In the genomic region with DNA sequence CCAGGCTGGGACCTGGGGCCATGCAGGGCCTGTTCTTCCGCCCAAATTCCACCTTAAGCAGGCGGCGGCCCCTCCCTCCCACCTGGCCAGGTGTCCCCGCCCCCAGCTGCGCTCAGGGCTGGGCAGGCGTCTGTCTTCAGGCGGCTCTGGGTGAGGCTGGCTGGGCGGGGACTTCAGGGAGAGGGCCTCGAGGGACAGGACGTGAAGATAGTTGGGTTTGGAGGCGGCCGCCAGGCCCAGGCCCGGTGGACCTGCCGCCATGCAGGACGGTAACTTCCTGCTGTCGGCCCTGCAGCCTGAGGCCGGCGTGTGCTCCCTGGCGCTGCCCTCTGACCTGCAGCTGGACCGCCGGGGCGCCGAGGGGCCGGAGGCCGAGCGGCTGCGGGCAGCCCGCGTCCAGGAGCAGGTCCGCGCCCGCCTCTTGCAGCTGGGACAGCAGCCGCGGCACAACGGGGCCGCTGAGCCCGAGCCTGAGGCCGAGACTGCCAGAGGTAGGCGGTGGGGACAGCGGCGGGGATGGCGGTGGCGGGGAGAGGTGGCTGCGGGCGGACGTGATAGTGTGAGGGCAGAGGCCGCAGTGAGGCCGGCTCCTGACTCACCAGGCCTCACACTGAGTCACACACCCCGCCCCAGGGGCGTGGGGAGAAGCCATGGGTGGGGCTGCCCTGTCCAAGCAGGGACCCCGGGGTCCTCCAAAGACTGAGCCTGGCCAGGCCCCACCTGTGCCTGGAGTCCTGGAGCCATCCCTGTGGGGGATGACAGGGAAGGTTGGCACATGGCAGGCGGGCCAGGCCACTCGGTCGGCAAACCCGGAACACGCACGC, we compare ENCODE assay signal across 8 cellular contexts. TPM values are rescaled to one million over a fixed set of nuclear protein-coding genes. Genes with fewer than 3 reads are reported as not detected.
DNase-seq lines count a peak whose midpoint lies in the region; ATAC-seq, FAIRE-seq and TF ChIP-seq lines count a peak whose summit lies in the region.

A gene with protein sequence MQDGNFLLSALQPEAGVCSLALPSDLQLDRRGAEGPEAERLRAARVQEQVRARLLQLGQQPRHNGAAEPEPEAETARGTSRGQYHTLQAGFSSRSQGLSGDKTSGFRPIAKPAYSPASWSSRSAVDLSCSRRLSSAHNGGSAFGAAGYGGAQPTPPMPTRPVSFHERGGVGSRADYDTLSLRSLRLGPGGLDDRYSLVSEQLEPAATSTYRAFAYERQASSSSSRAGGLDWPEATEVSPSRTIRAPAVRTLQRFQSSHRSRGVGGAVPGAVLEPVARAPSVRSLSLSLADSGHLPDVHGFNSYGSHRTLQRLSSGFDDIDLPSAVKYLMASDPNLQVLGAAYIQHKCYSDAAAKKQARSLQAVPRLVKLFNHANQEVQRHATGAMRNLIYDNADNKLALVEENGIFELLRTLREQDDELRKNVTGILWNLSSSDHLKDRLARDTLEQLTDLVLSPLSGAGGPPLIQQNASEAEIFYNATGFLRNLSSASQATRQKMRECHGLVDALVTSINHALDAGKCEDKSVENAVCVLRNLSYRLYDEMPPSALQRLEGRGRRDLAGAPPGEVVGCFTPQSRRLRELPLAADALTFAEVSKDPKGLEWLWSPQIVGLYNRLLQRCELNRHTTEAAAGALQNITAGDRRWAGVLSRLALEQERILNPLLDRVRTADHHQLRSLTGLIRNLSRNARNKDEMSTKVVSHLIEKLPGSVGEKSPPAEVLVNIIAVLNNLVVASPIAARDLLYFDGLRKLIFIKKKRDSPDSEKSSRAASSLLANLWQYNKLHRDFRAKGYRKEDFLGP (plus strand): TSS at position 176 of the 824 bp plus-strand sequence. CDS start 84 bp downstream, at position 260.

- WGBS in heart left ventricle, 4 donors, result 56 to 71% (median 65%) methylated on average over 23 to 57 of the region's 57 CpGs
- WGBS in smooth muscle cell (ENCODE audit: low lambda C conversion rate), result 21% methylated on average over 51 of the region's 57 CpGs

- H3F3A ChIP-seq in smooth muscle cell (ENCODE audit: low read depth), result no peaks in the 10 kb centered on the region

- H4K20me1 ChIP-seq in smooth muscle cell (ENCODE audit: low read depth), result peaks cover 7% of the 10 kb centered on the region

- peak; percentile 93 for DNase-seq in H7
- DNase-seq in RCC 7860 (ENCODE audit: low spot score), result peak; percentile 61
- peak in 1 of 5 donors; percentile 67 for DNase-seq in heart left ventricle
- DNase-seq in smooth muscle cell (lab: John Stamatoyannopoulos, UW; ENCODE audit: unreplicated experiment), result peak; percentile 34
- no peak for DNase-seq in activated T-cell treated with anti-CD3 and anti-CD28 coated beads, Interleukin-2, amount 50 U/mL, for 48 hours
- DNase-seq in HuH-7 (ENCODE audit: low spot score), result no peak
- no peak for DNase-seq in stimulated activated CD4-positive, alpha-beta T cell treated with anti-CD3 and anti-CD28 coated beads, Interleukin-4, amount 100 ng/mL, for 24 hours
- DNase-seq in activated T-cell treated with anti-CD3 and anti-CD28 coated beads, Interleukin-2, amount 50 U/mL, for 1 hour, result no peak

- H3K9me3 ChIP-seq in heart left ventricle (no peaks in the 10 kb centered on the region), smooth muscle cell (replicated peaks; ENCODE audit: low read depth) (no peaks in the 10 kb centered on the region)

- H3K27ac ChIP-seq in heart left ventricle (peak within 1 kb of the TSS in 4 of 12 donors; percentile 14 to 69 (median 28)), smooth muscle cell (ENCODE audit: low read depth) (peak within 1 kb of the TSS; percentile 89)

- H3K4me2 ChIP-seq in smooth muscle cell, result peak within 1 kb of the TSS; percentile 85

- TF ChIP-seq CTCF in heart left ventricle (IDR thresholded peaks at IDR 0.05), result no peak
- TF ChIP-seq CTCF in smooth muscle cell (IDR thresholded peaks at IDR 0.05; ENCODE audit: borderline replicate concordance, insufficient read depth, poor library complexity, severe bottlenecking), result no peak

- peak in 3 of 4 donors; percentile 36 to 76 (median 58) for ATAC-seq in heart left ventricle

- peak within 1 kb of the TSS; percentile 54 for H2AFZ ChIP-seq in smooth muscle cell (ENCODE audit: low read depth)

- no peaks in the 10 kb centered on the region; the same call in 1 of the 2 replicates for H3K36me3 ChIP-seq in H7 (replicated peaks; ENCODE audit: control insufficient read depth, insufficient read depth, low read length)
- H3K36me3 ChIP-seq in heart left ventricle, result no peaks in the 10 kb centered on the region
- no peaks in the 10 kb centered on the region for H3K36me3 ChIP-seq in smooth muscle cell (ENCODE audit: low read depth)

- intact Hi-C loops in heart left ventricle (cut with DNase I), result no loop called here

- TF ChIP-seq POLR2A in heart left ventricle (IDR thresholded peaks at IDR 0.05), result no peak

- peak within 1 kb of the TSS; percentile 82 for H3K9ac ChIP-seq in smooth muscle cell (ENCODE audit: low read depth)

- no peaks in the 10 kb centered on the region for H3K79me2 ChIP-seq in smooth muscle cell (ENCODE audit: low read depth)

- no peaks in the 10 kb centered on the region for H3K27me3 ChIP-seq in H7 (ENCODE audit: control insufficient read depth, insufficient read depth, low read length)
- peaks cover 0 to 58% (median 8%) of the 10 kb centered on the region in 9 donors for H3K27me3 ChIP-seq in heart left ventricle
- H3K27me3 ChIP-seq in smooth muscle cell (ENCODE audit: low read depth), result no peaks in the 10 kb centered on the region

- H3K4me3 ChIP-seq in H7 (ENCODE audit: insufficient read depth, low read depth, low read length), result peak within 1 kb of the TSS; percentile 35; the same call in 1 of the 2 replicates
- peak within 1 kb of the TSS in 5 of 12 donors; percentile 12 to 36 (median 34) for H3K4me3 ChIP-seq in heart left ventricle
- H3K4me3 ChIP-seq in smooth muscle cell, result peak within 1 kb of the TSS; percentile 60

- H3K4me1 ChIP-seq in heart left ventricle (peaks cover 0 to 20% (median 0%) of the 10 kb centered on the region in 12 donors), smooth muscle cell (ENCODE audit: low read depth) (peaks cover 17% of the 10 kb centered on the region)

- FAIRE-seq in RCC 7860 (lab: Jason Lieb, UNC), result no peak

RNA-seq across cellular contexts. Expression of the gene that starts here (rescaled TPM):
- 2.1 and 3.6 TPM in 2 replicates for total RNA-seq in H7 (2014; rRNA removed; shearing (Covaris generic))
- total RNA-seq in heart left ventricle, result 1 to 10 TPM in 5 of 9 donors, under 1 TPM in 4; 0.15 to 2.0 (median 1.0) TPM
- under 1 TPM; 0.17 to 0.34 TPM for polyA plus RNA-seq in heart left ventricle
- total RNA-seq in smooth muscle cell, result 32.0 and 61.2 TPM in 2 replicates
- polyA plus RNA-seq in smooth muscle cell, result 24.6 and 69.9 TPM in 2 replicates

Comparison
In these comparisons a context has a peak if more than half of its experiments do, and no peak if none do; other contexts are left out.
1. RNA of the gene that starts here (polyA plus RNA-seq): 24.6 to 69.9 TPM in smooth muscle cell; 0.17 to 0.34 TPM in heart left ventricle; every median in the first group is over 10 times any median in the second.
2. DNase-seq: peak in H7 (single experiment), RCC 7860 (single experiment) and smooth muscle cell (single experiment); none in activated T-cell treated with anti-CD3 and anti-CD28 coated beads, Interleukin-2, amount 50 U/mL, for 48 hours (0 of 2), HuH-7 (single experiment), stimulated activated CD4-positive, alpha-beta T cell treated with anti-CD3 and anti-CD28 coated beads, Interleukin-4, amount 100 ng/mL, for 24 hours (single experiment) and activated T-cell treated with anti-CD3 and anti-CD28 coated beads, Interleukin-2, amount 50 U/mL, for 1 hour (single experiment).